Comparison of ENCODE assay signal across 16 cellular contexts in genomic region chr15:39552546-39552945, GRCh38. TPM values are rescaled to one million over a fixed set of nuclear protein-coding genes. Genes with fewer than 3 reads are reported as not detected.
DNase-seq lines count a peak whose midpoint lies in the region; FAIRE-seq and TF ChIP-seq lines count a peak whose summit lies in the region.
"Had no signal": no experiment of that assay in that cellular context is flagged by ENCODE, and none has a peak within 500 bp of the region (broad histone marks: within the 10 kb centered on the region; RNA-seq: fewer than 3 reads in every experiment).

No MANE protein-coding gene starts in this region.

- H3K4me1 ChIP-seq in KMS-11 (ENCODE audit: low read depth, poor library complexity, severe bottlenecking) (peaks cover 57% of the 10 kb centered on the region), trophoblast cell (ENCODE audit: control insufficient read depth in 1 of 2, insufficient read depth in 2 of 2, low read length in 2 of 2) (no peaks in the 10 kb centered on the region)

- no peak overlapping the region for H3K14ac ChIP-seq in trophoblast cell (ENCODE audit: low read length)

- H3K79me2 ChIP-seq in KMS-11 (ENCODE audit: insufficient read depth, low read depth) = no peaks in the 10 kb centered on the region
- H3K79me2 ChIP-seq in trophoblast cell (ENCODE audit: control insufficient read depth, insufficient read depth, low read length, poor library complexity) = no peaks in the 10 kb centered on the region

- H3K4me2 ChIP-seq in KMS-11 (peak overlapping the region; percentile 82), trophoblast cell (ENCODE audit: low read length) (no peak overlapping the region)
- H3K4me2 ChIP-seq: GM23338 had no signal

- WGBS in trophoblast cell (ENCODE audit: extremely low coverage, insufficient coverage, insufficient read length) = no CpG with 5 or more reads among the region's 2 CpGs

- no peak overlapping the region for H4K8ac ChIP-seq in trophoblast cell (ENCODE audit: low read depth, low read length)

- no peaks in the 10 kb centered on the region for H3K9me3 ChIP-seq in trophoblast cell (ENCODE audit: insufficient read depth, low read depth, low read length)

- no peak overlapping the region for H2BK120ac ChIP-seq in trophoblast cell (ENCODE audit: insufficient read depth, low read length, poor library complexity)

- FAIRE-seq in bronchial epithelial cell (lab: Jason Lieb, UNC) = peak; percentile 58
- FAIRE-seq: HTR-8/SVneo had no signal

- H3K4ac ChIP-seq in trophoblast cell (ENCODE audit: low read depth, low read length) = no peak overlapping the region

- H3K18ac ChIP-seq in trophoblast cell (ENCODE audit: low read length) = no peak overlapping the region

- H4K91ac ChIP-seq in trophoblast cell (ENCODE audit: low read depth, low read length) = no peak overlapping the region

- H3K36me3 Mint-ChIP-seq in activated T-cell treated with anti-CD3 and anti-CD28 coated beads, Interleukin-2, amount 50 U/mL, for 24 hours (ENCODE audit: low read depth) = no peaks in the 10 kb centered on the region

- DNase-seq in AML-193 (lab: John Stamatoyannopoulos, UW) = peak; percentile 31 to 45
- DNase-seq in NOMO-1 treated with dmso at 0.1 percent for 144 hours (lab: John Stamatoyannopoulos, UW; ENCODE audit: unreplicated experiment) = peak; percentile 45
- no peak for DNase-seq in bronchial epithelial cell (ENCODE audit: low read depth)
- no peak for DNase-seq in activated T-cell treated with anti-CD3 and anti-CD28 coated beads, Interleukin-2, amount 50 U/mL, for 24 hours
- DNase-seq in trophoblast cell = no peak
- DNase-seq in NCI-H774 (lab: John Stamatoyannopoulos, UW) = no peak
- DNase-seq: DMS79, HCEC 1CT, NCI-H1092, NCI-H1436 treated with DMSO at 0.1 percent for 48 hours, NCI-H2029, NCI-H345, NCI-H526 treated with DMSO at 0.1 percent for 48 hours had no signal

- no peak overlapping the region for H2BK12ac ChIP-seq in trophoblast cell (ENCODE audit: low read length)

- no peak overlapping the region for H4K12ac ChIP-seq in trophoblast cell (ENCODE audit: low read depth, low read length)

- TF ChIP-seq CTCF in KMS-11 (conservative IDR thresholded peaks at IDR 0.05; ENCODE audit: low read depth, low read length) = no peak
- TF ChIP-seq CTCF in bronchial epithelial cell (IDR thresholded peaks at IDR 0.05; ENCODE audit: insufficient read depth, low read length, severe bottlenecking) = no peak

- H3K27me3 ChIP-seq in KMS-11 (ENCODE audit: insufficient read depth, low read depth) (no peaks in the 10 kb centered on the region; the same call in 1 of the 2 replicates), bronchial epithelial cell (ENCODE audit: control insufficient read depth, insufficient read depth, low read length) (no peaks in the 10 kb centered on the region), trophoblast cell (ENCODE audit: insufficient read depth, low read length) (no peaks in the 10 kb centered on the region)

- no peak overlapping the region for H2AK5ac ChIP-seq in trophoblast cell (ENCODE audit: low read length)

- peaks cover 7% of the 10 kb centered on the region for H3K4me1 Mint-ChIP-seq in activated T-cell treated with anti-CD3 and anti-CD28 coated beads, Interleukin-2, amount 50 U/mL, for 24 hours (ENCODE audit: low read depth)

- H3K4me3 Mint-ChIP-seq in activated T-cell treated with anti-CD3 and anti-CD28 coated beads, Interleukin-2, amount 50 U/mL, for 24 hours = no peak overlapping the region
- H3K4me3 Mint-ChIP-seq: GM23338 had no signal

- H4K20me1 ChIP-seq in KMS-11 (ENCODE audit: insufficient read depth) = no peaks in the 10 kb centered on the region

- peaks cover 12% of the 10 kb centered on the region for H3K27me3 Mint-ChIP-seq in activated T-cell treated with anti-CD3 and anti-CD28 coated beads, Interleukin-2, amount 50 U/mL, for 24 hours

- no peaks in the 10 kb centered on the region for H3K9me3 Mint-ChIP-seq in activated T-cell treated with anti-CD3 and anti-CD28 coated beads, Interleukin-2, amount 50 U/mL, for 24 hours
- H3K9me3 Mint-ChIP-seq: GM23338 had no signal

- H3K9ac ChIP-seq in KMS-11 (no peak overlapping the region), trophoblast cell (ENCODE audit: low read length) (no peak overlapping the region)

- no peak overlapping the region for H3K27ac Mint-ChIP-seq in activated T-cell treated with anti-CD3 and anti-CD28 coated beads, Interleukin-2, amount 50 U/mL, for 24 hours
- H3K27ac Mint-ChIP-seq: GM23338 had no signal

- H3K23ac ChIP-seq in trophoblast cell (ENCODE audit: low read length) = no peak overlapping the region

- H3K79me1 ChIP-seq in trophoblast cell (ENCODE audit: low read length) = no peaks in the 10 kb centered on the region

- no peak overlapping the region for H2AFZ ChIP-seq in KMS-11 (ENCODE audit: low read depth)
- no peak overlapping the region for H2AFZ ChIP-seq in trophoblast cell (ENCODE audit: insufficient read depth, low read length, poor library complexity)
- H2AFZ ChIP-seq: GM23338 had no signal

- H3K27ac ChIP-seq in KMS-11 (no peak overlapping the region), trophoblast cell (ENCODE audit: low read depth, low read length) (no peak overlapping the region)

- no peak overlapping the region for H3K4me3 ChIP-seq in KMS-11 (IDR thresholded peaks at IDR 0.05; ENCODE audit: insufficient read depth, low read depth, low read length)
- no peak overlapping the region for H3K4me3 ChIP-seq in bronchial epithelial cell (ENCODE audit: low read depth, low read length)
- H3K4me3 ChIP-seq in trophoblast cell (ENCODE audit: low read depth, low read length) = no peak overlapping the region
- H3K4me3 ChIP-seq: GM23338 had no signal

- H3K36me3 ChIP-seq in KMS-11 (ENCODE audit: insufficient read depth) = no peaks in the 10 kb centered on the region
- H3K36me3 ChIP-seq in bronchial epithelial cell (ENCODE audit: control insufficient read depth, insufficient read depth, low read length) = no peaks in the 10 kb centered on the region
- no peaks in the 10 kb centered on the region for H3K36me3 ChIP-seq in trophoblast cell (ENCODE audit: control insufficient read depth in 1 of 2, insufficient read depth in 2 of 2, low read length in 2 of 2)

- no peak overlapping the region for H2BK5ac ChIP-seq in trophoblast cell (ENCODE audit: low read depth, low read length, poor library complexity)

RNA-seq across cellular contexts. Expression of gene THBS1, which starts 28.3 kb away (rescaled TPM):
- 37.8 and 162 TPM in 2 replicates for total RNA-seq in bronchial epithelial cell
- 80.1 and 91.6 TPM in 2 replicates for polyA plus RNA-seq in trophoblast cell (2013)

Comparison
In these comparisons a context has a peak if more than half of its experiments do, and no peak if none do; other contexts are left out.
1. DNase-seq: peak in AML-193 (2 of 2) and NOMO-1 treated with dmso at 0.1 percent for 144 hours (single experiment); none in bronchial epithelial cell (single experiment), activated T-cell treated with anti-CD3 and anti-CD28 coated beads, Interleukin-2, amount 50 U/mL, for 24 hours (single experiment), trophoblast cell (0 of 2) and NCI-H774 (single experiment).